ENCODE assay signal across 23 cellular contexts in genomic region chr14:90507428-90507827, GRCh38.
"Had no signal": no experiment of that assay in that cellular context is flagged by ENCODE, and none has a peak within 500 bp of the region (broad histone marks: within the 10 kb centered on the region; RNA-seq: fewer than 3 reads in every experiment).

No MANE protein-coding gene starts in this region.

- H3K9me3 Mint-ChIP-seq: natural killer cell; stimulated activated naive CD8-positive, alpha-beta T cell treated with anti-CD3 and anti-CD28 coated beads, Interleukin-15, amount 100 ng/mL, for 72 hours had no signal

- H2AFZ ChIP-seq: hepatocyte, parathyroid adenoma had no signal

- H3K4me2 ChIP-seq: hepatocyte had no signal

- H3K9me3 ChIP-seq: esophagus muscularis mucosa, gastroesophageal sphincter, heart left ventricle, psoas muscle, spleen, thyroid gland had no signal

- H3K27ac Mint-ChIP-seq: memory B cell; natural killer cell; stimulated activated naive CD8-positive, alpha-beta T cell treated with anti-CD3 and anti-CD28 coated beads, Interleukin-15, amount 100 ng/mL, for 72 hours had no signal

- H3K27me3 ChIP-seq: esophagus muscularis mucosa, gastroesophageal sphincter, heart left ventricle, hepatocyte, thyroid gland had no signal

- DNase-seq: dermis blood vessel endothelial cell; effector memory CD4-positive, alpha-beta T cell; foreskin keratinocyte; kidney; natural killer cell; psoas muscle; spleen; stimulated activated CD4-positive, alpha-beta T cell treated with anti-CD3 and anti-CD28 coated beads, Interleukin-2, amount 100 ng/mL, for 48 hours; stimulated activated CD8-positive, alpha-beta memory T cell treated with anti-CD3 and anti-CD28 coated beads, Interleukin-4, amount 100 ng/mL, for 48 hours; stimulated activated naive CD4-positive, alpha-beta T cell; stimulated activated naive CD8-positive, alpha-beta T cell treated with anti-CD3 and anti-CD28 coated beads, Interleukin-15, amount 100 ng/mL, for 72 hours; thyroid gland had no signal

- H3K4me1 Mint-ChIP-seq: memory B cell, natural killer cell had no signal

- H3K27me3 Mint-ChIP-seq: type B pancreatic cell had no signal

- H3K4me3 Mint-ChIP-seq: memory B cell; natural killer cell; stimulated activated naive CD8-positive, alpha-beta T cell treated with anti-CD3 and anti-CD28 coated beads, Interleukin-15, amount 100 ng/mL, for 72 hours; type B pancreatic cell had no signal

- H3K36me3 Mint-ChIP-seq: memory B cell, natural killer cell, type B pancreatic cell had no signal

- H3K27ac ChIP-seq: coronary artery, esophagus muscularis mucosa, foreskin keratinocyte, gastroesophageal sphincter, heart left ventricle, psoas muscle, skin epidermis, spleen had no signal

- H3K79me2 ChIP-seq: hepatocyte, parathyroid adenoma had no signal

- H3K4me1 ChIP-seq: foreskin keratinocyte had no signal

- H3K36me3 ChIP-seq: esophagus muscularis mucosa, gastroesophageal sphincter, heart left ventricle, spleen, thyroid gland had no signal

- H3K9ac ChIP-seq: parathyroid adenoma had no signal

- H3K4me3 ChIP-seq: coronary artery, esophagus muscularis mucosa, gastroesophageal sphincter, heart left ventricle, hepatocyte, lung, psoas muscle, skin epidermis, spleen, thyroid gland had no signal

- FAIRE-seq: endothelial cell of umbilical vein, kidney had no signal
